11 cellular contexts compared by ENCODE assay signal in genomic region chr7:5661941-5662340, GRCh38.
DNase-seq lines count a peak whose midpoint lies in the region; ATAC-seq and TF ChIP-seq lines count a peak whose summit lies in the region.
"Had no signal": no experiment of that assay in that cellular context is flagged by ENCODE, and none has a peak within 500 bp of the region (broad histone marks: within the 10 kb centered on the region; RNA-seq: fewer than 3 reads in every experiment).

No MANE protein-coding gene starts in this region.

- H2AFZ ChIP-seq in MM.1S (ENCODE audit: low read length) = peak overlapping the region; percentile 66

- H3K4me1 ChIP-seq in DOHH2 (ENCODE audit: control insufficient read depth, low read length) = peaks cover 16% of the 10 kb centered on the region
- H3K4me1 ChIP-seq in MM.1S (ENCODE audit: low read length) = peaks cover 20% of the 10 kb centered on the region
- peaks cover 0 to 5% of the 10 kb centered on the region in 2 donors for H3K4me1 ChIP-seq in naive thymus-derived CD4-positive, alpha-beta T cell (ENCODE audit: control insufficient read depth in 2 of 2, insufficient read depth in 2 of 2, low read length in 2 of 2)

- H3K9me2 ChIP-seq in DOHH2 (replicated peaks; ENCODE audit: control insufficient read depth, low read length) (no peaks in the 10 kb centered on the region), MM.1S (replicated peaks; ENCODE audit: insufficient read depth, low read length) (no peaks in the 10 kb centered on the region)

- H3K4me1 Mint-ChIP-seq in naive thymus-derived CD4-positive, alpha-beta T cell = peaks cover 0 to 32% (median 29%) of the 10 kb centered on the region in 7 donors

- H3K36me3 Mint-ChIP-seq in naive thymus-derived CD4-positive, alpha-beta T cell = peaks cover 0 to 28% (median 0%) of the 10 kb centered on the region in 5 donors

- H3K4me3 Mint-ChIP-seq in naive thymus-derived CD4-positive, alpha-beta T cell = peak overlapping the region in 2 of 10 donors; percentile 14 to 45
- H3K4me3 Mint-ChIP-seq: activated naive CD4-positive, alpha-beta T cell treated with anti-CD3 and anti-CD28 coated beads for 36 hours had no signal

- intact Hi-C loops in naive thymus-derived CD4-positive, alpha-beta T cell (cut with micrococcal nuclease) = loop anchor here in 1 of 2 donors (10.0 kb wide), 1 partner anchor 297 kb away; no protein-coding TSS in a partner anchor

- peak overlapping the region; percentile 31 for H3K4me3 ChIP-seq in DOHH2 (ENCODE audit: low read length)
- H3K4me3 ChIP-seq in MM.1S (ENCODE audit: low read length) = no peak overlapping the region
- H3K4me3 ChIP-seq in naive thymus-derived CD4-positive, alpha-beta T cell (ENCODE audit: low read length) = no peak overlapping the region

- peak; percentile 51 for ATAC-seq in naive thymus-derived CD4-positive, alpha-beta T cell

- TF ChIP-seq CTCF in DOHH2 (IDR thresholded peaks at IDR 0.05; ENCODE audit: low read depth, low read length, poor library complexity, severe bottlenecking) (no peak), MM.1S (IDR thresholded peaks at IDR 0.05; ENCODE audit: low read length) (no peak)

- no peaks in the 10 kb centered on the region for H3K27me3 ChIP-seq in DOHH2 (ENCODE audit: control insufficient read depth, low read length)
- H3K27me3 ChIP-seq in MM.1S (replicated peaks; ENCODE audit: insufficient read depth, low read length) = no peaks in the 10 kb centered on the region
- no peaks in the 10 kb centered on the region for H3K27me3 ChIP-seq in naive thymus-derived CD4-positive, alpha-beta T cell (ENCODE audit: control insufficient read depth in 2 of 2, insufficient read depth in 2 of 2, low read length in 2 of 2)

- no peaks in the 10 kb centered on the region for H3K9me3 Mint-ChIP-seq in naive thymus-derived CD4-positive, alpha-beta T cell
- H3K9me3 Mint-ChIP-seq: activated naive CD4-positive, alpha-beta T cell treated with anti-CD3 and anti-CD28 coated beads for 36 hours had no signal

- CTCF ChIA-PET in naive thymus-derived CD4-positive, alpha-beta T cell (lab: Charles Lee) = interaction anchor here (0.7 to 4.2 kb wide), 4 partner anchors 40 to 168 kb away, joined by 3 to 31 read pairs (median 4); no protein-coding TSS in a partner anchor

- H3K4me2 ChIP-seq in DOHH2 (ENCODE audit: low read length) = peak overlapping the region; percentile 54
- peak overlapping the region; percentile 55 for H3K4me2 ChIP-seq in MM.1S (ENCODE audit: low read depth, low read length)

- no peaks in the 10 kb centered on the region for H3K27me3 Mint-ChIP-seq in naive thymus-derived CD4-positive, alpha-beta T cell

- peak overlapping the region; percentile 8; the same call in 1 of the 2 replicates for H3K9ac ChIP-seq in MM.1S (ENCODE audit: low read length)

- H3K9me3 ChIP-seq in DOHH2 (ENCODE audit: control insufficient read depth, insufficient read depth, low read length) = no peaks in the 10 kb centered on the region
- H3K9me3 ChIP-seq in MM.1S (replicated peaks; ENCODE audit: insufficient read depth, low read length) = no peaks in the 10 kb centered on the region
- H3K9me3 ChIP-seq in naive thymus-derived CD4-positive, alpha-beta T cell (ENCODE audit: control insufficient read depth in 2 of 3, low read length in 3 of 3) = no peaks in the 10 kb centered on the region

- peak overlapping the region in 5 of 9 donors; percentile 54 to 69 (median 61) for H3K27ac Mint-ChIP-seq in naive thymus-derived CD4-positive, alpha-beta T cell
- H3K27ac Mint-ChIP-seq: activated naive CD4-positive, alpha-beta T cell treated with anti-CD3 and anti-CD28 coated beads for 36 hours had no signal

- no peaks in the 10 kb centered on the region for H3K79me2 ChIP-seq in DOHH2 (ENCODE audit: control insufficient read depth, low read length)
- H3K79me2 ChIP-seq in MM.1S (ENCODE audit: low read length) = no peaks in the 10 kb centered on the region

- POLR2A ChIA-PET in naive thymus-derived CD4-positive, alpha-beta T cell (lab: Charles Lee) = interaction anchor here (1.9 kb wide), 1 partner anchor 136 kb away, joined by 5 read pairs; no protein-coding TSS in a partner anchor

- H3K27ac ChIP-seq in DOHH2 (ENCODE audit: low read depth, low read length) = no peak overlapping the region
- peak overlapping the region; percentile 73 for H3K27ac ChIP-seq in MM.1S (ENCODE audit: low read length)
- H3K27ac ChIP-seq in angular gyrus (ENCODE audit: low read depth, low read length) = peak overlapping the region; percentile 49
- H3K27ac ChIP-seq in naive thymus-derived CD4-positive, alpha-beta T cell (ENCODE audit: low read depth, low read length) = no peak overlapping the region

- H3F3A ChIP-seq in DOHH2 (ENCODE audit: control insufficient read depth, insufficient read depth) (peaks cover 2% of the 10 kb centered on the region; the same call in 1 of the 2 replicates), MM.1S (ENCODE audit: insufficient read depth, low read length) (peaks cover 12% of the 10 kb centered on the region)

- H3K36me3 ChIP-seq in DOHH2 (ENCODE audit: control insufficient read depth, low read length) (peaks cover 15% of the 10 kb centered on the region), MM.1S (replicated peaks; ENCODE audit: insufficient read depth, low read length) (no peaks in the 10 kb centered on the region)
- peaks cover 0 to 31% (median 0%) of the 10 kb centered on the region in 3 experiments for H3K36me3 ChIP-seq in naive thymus-derived CD4-positive, alpha-beta T cell (ENCODE audit: control insufficient read depth in 2 of 3, insufficient read depth in 3 of 3, low read length in 3 of 3)

- H4K20me1 ChIP-seq in DOHH2 (ENCODE audit: control insufficient read depth, insufficient read depth, low read depth, low read length) (peaks cover 7% of the 10 kb centered on the region; the same call in 1 of the 2 replicates), MM.1S (ENCODE audit: insufficient read depth, low read length) (no peaks in the 10 kb centered on the region)

- DNase-seq in MM.1S (peak; percentile 80), RKO (ENCODE audit: low spot score) (no peak)
- no peak for DNase-seq in naive thymus-derived CD4-positive, alpha-beta T cell
- DNase-seq in stimulated activated CD4-positive, alpha-beta T cell treated with anti-CD3 and anti-CD28 coated beads, Interleukin-2, amount 100 ng/mL, for 48 hours = no peak
- no peak for DNase-seq in activated CD8-positive, alpha-beta memory T cell treated with anti-CD3 and anti-CD28 coated beads for 24 hours
- DNase-seq in stimulated activated CD4-positive, alpha-beta T cell treated with anti-CD3 and anti-CD28 coated beads, Interleukin-15, amount 100 ng/mL, for 24 hours = no peak
- DNase-seq: activated naive CD4-positive, alpha-beta T cell treated with anti-CD3 and anti-CD28 coated beads for 36 hours; GOT3; Karpas-422 had no signal

Comparison
In these comparisons a context has a peak if more than half of its experiments do, and no peak if none do; other contexts are left out.
1. H3K27ac ChIP-seq: peak in MM.1S (single experiment) and angular gyrus (single experiment); none in DOHH2 (single experiment) and naive thymus-derived CD4-positive, alpha-beta T cell (single experiment).